2 cellular contexts compared by ENCODE assay signal in the genomic region with DNA sequence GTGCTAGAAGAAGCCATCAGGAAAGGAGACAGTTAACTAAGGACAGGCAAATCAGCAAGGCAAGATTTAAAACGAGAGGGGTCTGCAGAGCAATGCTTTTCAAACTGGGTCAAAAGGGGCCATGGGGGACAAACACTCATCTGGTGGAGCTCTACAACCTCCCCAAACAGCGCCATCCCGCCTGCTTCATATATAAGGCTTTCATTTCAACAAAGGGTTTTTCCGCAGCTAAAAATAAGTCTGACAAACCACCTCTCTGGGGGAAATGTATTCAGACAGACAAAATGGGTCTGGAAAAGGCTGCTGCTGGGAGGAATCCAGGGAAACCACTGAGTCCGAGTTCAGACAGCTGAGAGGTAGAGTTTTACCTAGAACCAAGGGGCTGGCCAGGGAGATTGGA.
TF ChIP-seq lines count a peak whose summit lies in the region.

No MANE protein-coding gene starts in this region.

TF ChIP-seq in GM23338, 12 proteins besides CTCF, POLR2A, EP300 and RAD21:
- TF ChIP-seq ETS1 (IDR thresholded peaks at IDR 0.05) (no peak), CREB1 (CRISPR knock-in tag; IDR thresholded peaks at IDR 0.05; ENCODE audit: low read depth) (no peak), EZH2 (IDR thresholded peaks at IDR 0.05; ENCODE audit: low read depth, unreplicated experiment) (no peak), ZNF114 (CRISPR knock-in tag; IDR thresholded peaks at IDR 0.05) (no peak), JUNB (IDR thresholded peaks at IDR 0.05; ENCODE audit: unreplicated experiment) (no peak)

TF ChIP-seq in H1, 55 proteins besides CTCF, POLR2A, EP300 and RAD21:
- TF ChIP-seq JUND (IDR thresholded peaks at IDR 0.05; ENCODE audit: low read length), result no peak
- TF ChIP-seq MAFK (IDR thresholded peaks at IDR 0.05; ENCODE audit: low read depth, low read length), result no peak
- TF ChIP-seq EZH2 (IDR thresholded peaks at IDR 0.05; ENCODE audit: low read depth, low read length, severe bottlenecking), result no peak
- no peak for TF ChIP-seq TCF12 (IDR thresholded peaks at IDR 0.05; ENCODE audit: low read depth, low read length)
- no peak for TF ChIP-seq KDM4A (IDR thresholded peaks at IDR 0.05; ENCODE audit: low read depth, low read length, severe bottlenecking)
- TF ChIP-seq ASH2L (IDR thresholded peaks at IDR 0.05; ENCODE audit: low read length), result no peak
- no peak for TF ChIP-seq CREB1 (IDR thresholded peaks at IDR 0.05)
- TF ChIP-seq CBX5 (IDR thresholded peaks at IDR 0.05; ENCODE audit: low read depth, low read length), result no peak
- TF ChIP-seq CHD2 (IDR thresholded peaks at IDR 0.05; ENCODE audit: low read length), result no peak
- TF ChIP-seq KDM5A (IDR thresholded peaks at IDR 0.05; ENCODE audit: low read length), result no peak
- TF ChIP-seq SRF (IDR thresholded peaks at IDR 0.05; ENCODE audit: low read depth, low read length), result no peak
- TF ChIP-seq BRCA1 (IDR thresholded peaks at IDR 0.05; ENCODE audit: low read depth, low read length), result no peak
- TF ChIP-seq, protein P1, sequence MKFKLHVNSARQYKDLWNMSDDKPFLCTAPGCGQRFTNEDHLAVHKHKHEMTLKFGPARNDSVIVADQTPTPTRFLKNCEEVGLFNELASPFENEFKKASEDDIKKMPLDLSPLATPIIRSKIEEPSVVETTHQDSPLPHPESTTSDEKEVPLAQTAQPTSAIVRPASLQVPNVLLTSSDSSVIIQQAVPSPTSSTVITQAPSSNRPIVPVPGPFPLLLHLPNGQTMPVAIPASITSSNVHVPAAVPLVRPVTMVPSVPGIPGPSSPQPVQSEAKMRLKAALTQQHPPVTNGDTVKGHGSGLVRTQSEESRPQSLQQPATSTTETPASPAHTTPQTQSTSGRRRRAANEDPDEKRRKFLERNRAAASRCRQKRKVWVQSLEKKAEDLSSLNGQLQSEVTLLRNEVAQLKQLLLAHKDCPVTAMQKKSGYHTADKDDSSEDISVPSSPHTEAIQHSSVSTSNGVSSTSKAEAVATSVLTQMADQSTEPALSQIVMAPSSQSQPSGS (IDR thresholded peaks at IDR 0.05; ENCODE audit: low read length), result no peak
- TF ChIP-seq SP4 (IDR thresholded peaks at IDR 0.05; ENCODE audit: low read length), result no peak
